Comparison of ENCODE assay signal across 1 cellular context in genomic region chr2:185473838-185474237, GRCh38.
TF ChIP-seq lines count a peak whose summit lies in the region.

No MANE protein-coding gene starts in this region.

TF ChIP-seq in GM12878, 131 proteins besides CTCF, POLR2A, EP300 and RAD21:
- no peak for TF ChIP-seq SIN3A (IDR thresholded peaks at IDR 0.05; ENCODE audit: low read depth, low read length)
- TF ChIP-seq ZZZ3 (IDR thresholded peaks at IDR 0.05; ENCODE audit: control insufficient read depth, insufficient read length, low read depth), result no peak
